24 cellular contexts compared by ENCODE assay signal in the genomic region with DNA sequence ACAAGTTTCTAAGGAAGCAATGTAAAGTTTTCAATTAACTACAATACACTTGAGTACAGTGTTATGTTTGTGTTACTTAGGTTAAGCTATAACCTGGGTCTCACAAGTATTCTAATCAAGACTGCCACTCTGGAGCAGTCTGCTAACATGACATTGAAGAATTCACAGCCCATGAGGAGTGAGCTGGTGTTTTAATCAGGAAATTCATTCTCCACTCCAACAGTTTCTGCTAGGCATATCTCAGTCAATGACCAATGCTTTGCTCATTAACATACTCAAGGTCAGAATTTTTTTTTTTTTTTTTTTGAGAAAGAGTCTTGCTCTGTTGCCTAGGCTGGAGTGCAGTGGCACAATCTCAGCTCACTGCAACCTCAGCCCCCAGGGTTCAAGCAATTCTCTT.
"Had no signal": no experiment of that assay in that cellular context is flagged by ENCODE, and none has a peak within 500 bp of the region (broad histone marks: within the 10 kb centered on the region; RNA-seq: fewer than 3 reads in every experiment).

No MANE protein-coding gene starts in this region.

- H3K27ac ChIP-seq: breast epithelium, esophagus muscularis mucosa, hepatocyte, parathyroid adenoma, right lobe of liver, skin epidermis, stomach, suprapubic skin, tibial nerve had no signal

- H3K27ac Mint-ChIP-seq: nephron progenitor cell; stimulated activated memory B cell treated with anti-CD40 and anti-IgM and Interleukin-4, amounts not matched to agents 10 μg/mL and 1 μg/mL and 100 μg/mL, for 72 hours; WTC11 had no signal

- H3K27me3 ChIP-seq: breast epithelium, esophagus muscularis mucosa, hepatocyte, right lobe of liver, stomach, suprapubic skin, tibial nerve had no signal

- H3K4me1 Mint-ChIP-seq: nephron progenitor cell, WTC11 had no signal

- H3K9me3 ChIP-seq: breast epithelium, esophagus muscularis mucosa, right lobe of liver, stomach, suprapubic skin, tibial nerve had no signal

- DNase-seq: activated CD4-positive, alpha-beta T cell treated with anti-CD3 and anti-CD28 coated beads, Interleukin-2, amount 50 U/mL, for 48 hours; activated gamma-delta T cell; effector memory CD4-positive, alpha-beta T cell; glutamatergic neuron; immature natural killer cell; kidney glomerular epithelial cell; midbrain; nephron progenitor cell; right lobe of liver; stimulated activated CD4-positive, alpha-beta T cell treated with anti-CD3 and anti-CD28 coated beads, Interleukin-2, amount 100 ng/mL, for 24 hours; stomach; T-helper 1 cell; T1000 had no signal

- H3K36me3 Mint-ChIP-seq: stimulated activated memory B cell treated with anti-CD40 and anti-IgM and Interleukin-4, amounts not matched to agents 10 μg/mL and 1 μg/mL and 100 μg/mL, for 72 hours had no signal

- H3K4me3 ChIP-seq: breast epithelium, esophagus muscularis mucosa, hepatocyte, right lobe of liver, skin epidermis, stomach, suprapubic skin, tibial nerve had no signal

- H3K9me3 Mint-ChIP-seq: activated naive CD4-positive, alpha-beta T cell treated with anti-CD3 and anti-CD28 coated beads, Interleukin-2, amount 50 U/mL, for 72 hours; central memory CD8-positive, alpha-beta T cell; immature natural killer cell; stimulated activated memory B cell treated with anti-CD40 and anti-IgM and Interleukin-4, amounts not matched to agents 10 μg/mL and 1 μg/mL and 100 μg/mL, for 72 hours had no signal

- ATAC-seq: activated naive CD4-positive, alpha-beta T cell treated with anti-CD3 and anti-CD28 coated beads, Interleukin-2, amount 50 U/mL, for 72 hours; right lobe of liver; stimulated activated memory B cell treated with anti-CD40 and anti-IgM and Interleukin-4, amounts not matched to agents 10 μg/mL and 1 μg/mL and 100 μg/mL, for 72 hours; WTC11 had no signal

- H3K4me1 ChIP-seq: breast epithelium, esophagus muscularis mucosa, parathyroid adenoma, suprapubic skin had no signal

- H3K4me3 Mint-ChIP-seq: central memory CD8-positive, alpha-beta T cell; immature natural killer cell; nephron progenitor cell; stimulated activated memory B cell treated with anti-CD40 and anti-IgM and Interleukin-4, amounts not matched to agents 10 μg/mL and 1 μg/mL and 100 μg/mL, for 72 hours; WTC11 had no signal

- H3K27me3 Mint-ChIP-seq: central memory CD8-positive, alpha-beta T cell; stimulated activated memory B cell treated with anti-CD40 and anti-IgM and Interleukin-4, amounts not matched to agents 10 μg/mL and 1 μg/mL and 100 μg/mL, for 72 hours had no signal

- H3K36me3 ChIP-seq: breast epithelium, right lobe of liver had no signal
